ENCODE assay signal across 12 cellular contexts in genomic region chr14:68715032-68715924, GRCh38.
DNase-seq lines count a peak whose midpoint lies in the region; ATAC-seq and TF ChIP-seq lines count a peak whose summit lies in the region.
"Had no signal": no experiment of that assay in that cellular context is flagged by ENCODE, and none has a peak within 500 bp of the region (broad histone marks: within the 10 kb centered on the region; RNA-seq: fewer than 3 reads in every experiment).

No MANE protein-coding gene starts in this region.

- H3K4me3 ChIP-seq in breast epithelium (no peak overlapping the region), fibroblast of pulmonary artery (replicated peaks; ENCODE audit: low read depth, low read length) (no peak overlapping the region)

- peak; percentile 49 for ATAC-seq in activated B cell treated with CpG ODN at 0.5 μM for 24 hours (ENCODE audit: low read depth)
- ATAC-seq in stimulated activated naive CD8-positive, alpha-beta T cell treated with anti-CD3 and anti-CD28 coated beads, Interleukin-15, Interleukin-2, amounts not matched to agents 100 U/mL and 50 U/mL, for 24 hours: peak; percentile 75
- no peak for ATAC-seq in GM19397 (IDR thresholded peaks at IDR 0.05; ENCODE audit: unreplicated experiment)

- POLR2A ChIA-PET in MCF 10A (lab: Yijun Ruan, JAX): interaction anchor here (0.7 to 1.8 kb wide), 4 partner anchors 20 to 74 kb away, joined by 3 to 6 read pairs (median 4); no protein-coding TSS in a partner anchor
- POLR2A ChIA-PET in activated B cell treated with CpG ODN at 0.5 μM for 24 hours (lab: Charles Lee): interaction anchor here (0.6 to 2.0 kb wide), 5 partner anchors 20 to 70 kb away, joined by 3 to 6 read pairs (median 3); no protein-coding TSS in a partner anchor

- H3K4me1 Mint-ChIP-seq in MCF 10A (ENCODE audit: insufficient read depth, unreplicated experiment) (peaks cover 15% of the 10 kb centered on the region), activated B cell treated with CpG ODN at 0.5 μM for 24 hours (peaks cover 19% of the 10 kb centered on the region)

- H3K27ac ChIP-seq in breast epithelium: no peak overlapping the region

- H3K27ac Mint-ChIP-seq in MCF 10A (ENCODE audit: low read depth, unreplicated experiment): peak overlapping the region; percentile 34
- H3K27ac Mint-ChIP-seq in activated B cell treated with CpG ODN at 0.5 μM for 24 hours: peak overlapping the region; percentile 26

- H3K36me3 Mint-ChIP-seq in MCF 10A (ENCODE audit: insufficient read depth, unreplicated experiment) (peaks cover 5% of the 10 kb centered on the region), activated B cell treated with CpG ODN at 0.5 μM for 24 hours (ENCODE audit: low read depth) (no peaks in the 10 kb centered on the region)

- TF ChIP-seq CTCF in MCF 10A (IDR thresholded peaks at IDR 0.05; ENCODE audit: unreplicated experiment): no peak
- no peak for TF ChIP-seq CTCF in breast epithelium (IDR thresholded peaks at IDR 0.05)
- TF ChIP-seq CTCF in activated B cell treated with CpG ODN at 0.5 μM for 24 hours (IDR thresholded peaks at IDR 0.05): no peak
- TF ChIP-seq CTCF in fibroblast of pulmonary artery (IDR thresholded peaks at IDR 0.05; ENCODE audit: low read length, missing control alignments): no peak

- TF ChIP-seq POLR2A in breast epithelium (IDR thresholded peaks at IDR 0.05): no peak

- no peaks in the 10 kb centered on the region for H3K36me3 ChIP-seq in breast epithelium

- H3K27me3 Mint-ChIP-seq in MCF 10A (ENCODE audit: insufficient read depth, unreplicated experiment) (no peaks in the 10 kb centered on the region), activated B cell treated with CpG ODN at 0.5 μM for 24 hours (no peaks in the 10 kb centered on the region)

- no peaks in the 10 kb centered on the region for H3K27me3 ChIP-seq in breast epithelium

- H3K9me3 ChIP-seq in breast epithelium: no peaks in the 10 kb centered on the region

- BruUV-seq in MCF 10A (replicated peaks; lab: Mats Ljungman, UMichigan): no TSS peak

- CTCF ChIA-PET in MCF 10A (lab: Yijun Ruan, JAX) (interaction anchor here (0.6 to 0.9 kb wide), 3 partner anchors 95 to 414 kb away, joined by 3 to 4 read pairs (median 3); no protein-coding TSS in a partner anchor), activated B cell treated with CpG ODN at 0.5 μM for 24 hours (lab: Charles Lee) (interaction anchor here (1.1 kb wide), 1 partner anchor 30 kb away, joined by 3 read pairs; no protein-coding TSS in a partner anchor)

- H3K4me3 Mint-ChIP-seq in MCF 10A (ENCODE audit: unreplicated experiment) (no peak overlapping the region), activated B cell treated with CpG ODN at 0.5 μM for 24 hours (no peak overlapping the region)

- intact Hi-C loops in MCF 10A (cut with micrococcal nuclease) (no loop called here), breast epithelium (cut with DNase I; ENCODE audit: low total_unique reads) (no loop called here), activated B cell treated with CpG ODN at 0.5 μM for 24 hours (cut with micrococcal nuclease) (no loop called here)

- H3K4me1 ChIP-seq in breast epithelium: peaks cover 0 to 4% of the 10 kb centered on the region in 2 donors

- H3K9me3 Mint-ChIP-seq in MCF 10A (ENCODE audit: unreplicated experiment): peaks cover 11% of the 10 kb centered on the region
- peaks cover 2% of the 10 kb centered on the region for H3K9me3 Mint-ChIP-seq in activated B cell treated with CpG ODN at 0.5 μM for 24 hours

- DNase-seq in MCF 10A (ENCODE audit: unreplicated experiment) (peak; percentile 64), breast epithelium (ENCODE audit: low spot score in 2 of 2) (no peak), activated B cell treated with CpG ODN at 0.5 μM for 24 hours (no peak), fibroblast of pulmonary artery (ENCODE audit: low read depth) (peak; percentile 36), GM03348 (ENCODE audit: low spot score) (no peak), NK-92 (lab: John Stamatoyannopoulos, UW; ENCODE audit: unreplicated experiment) (no peak)
- no peak for DNase-seq in stimulated activated naive CD8-positive, alpha-beta T cell treated with anti-CD3 and anti-CD28 coated beads, Interleukin-15, Interleukin-2, amounts not matched to agents 100 U/mL and 50 U/mL, for 24 hours
- DNase-seq: aorta, C1 segment of cervical spinal cord, hypothalamus, NCI-H510A had no signal

Comparison
In these comparisons a context has a peak if more than half of its experiments do, and no peak if none do; other contexts are left out.
1. DNase-seq: peak in MCF 10A (single experiment) and fibroblast of pulmonary artery (single experiment); none in breast epithelium (0 of 2), activated B cell treated with CpG ODN at 0.5 μM for 24 hours (single experiment), stimulated activated naive CD8-positive, alpha-beta T cell treated with anti-CD3 and anti-CD28 coated beads, Interleukin-15, Interleukin-2, amounts not matched to agents 100 U/mL and 50 U/mL, for 24 hours (single experiment), GM03348 (single experiment) and NK-92 (single experiment).